In the genomic region with DNA sequence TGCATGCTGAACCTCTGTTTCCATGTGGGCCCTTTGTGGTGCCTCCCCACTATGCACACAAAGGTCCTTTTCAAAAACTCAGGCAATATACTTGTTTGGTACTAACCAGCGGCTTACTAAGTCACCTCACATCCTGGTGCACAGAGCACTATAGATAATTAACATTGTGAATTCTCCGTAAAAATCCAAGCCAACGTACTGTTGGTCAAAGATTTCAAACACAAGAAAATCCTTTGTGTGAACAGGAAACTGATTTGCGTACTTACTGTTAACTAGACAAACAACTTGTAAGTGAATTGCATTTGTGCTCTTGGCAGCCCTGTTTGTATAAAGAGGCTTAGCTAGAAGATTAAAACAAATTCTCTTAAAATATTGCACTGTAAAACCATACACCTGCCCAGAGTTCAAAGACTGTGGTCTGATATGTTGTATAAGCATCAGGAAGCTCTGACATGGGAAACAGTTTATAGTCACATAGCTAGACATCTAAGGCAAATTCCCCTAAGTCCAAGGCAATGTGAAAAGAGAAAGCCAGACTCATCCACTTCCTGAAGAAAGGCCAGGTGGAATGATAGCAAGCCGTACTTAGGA, we compare ENCODE assay signal across 9 cellular contexts.
DNase-seq lines count a peak whose midpoint lies in the region; ATAC-seq and TF ChIP-seq lines count a peak whose summit lies in the region.
"Had no signal": no experiment of that assay in that cellular context is flagged by ENCODE, and none has a peak within 500 bp of the region (broad histone marks: within the 10 kb centered on the region; RNA-seq: fewer than 3 reads in every experiment).

No MANE protein-coding gene starts in this region.

- 19 to 27% methylated on average over 5 of the region's 5 CpGs for WGBS in body of pancreas, 2 donors

- H3K36me3 ChIP-seq in body of pancreas (replicated peaks in 1 of 2; ENCODE audit: insufficient read depth in 1 of 2, low read depth in 2 of 2), result no peaks in the 10 kb centered on the region
- H3K36me3 ChIP-seq in naive thymus-derived CD4-positive, alpha-beta T cell (ENCODE audit: control insufficient read depth in 2 of 3, insufficient read depth in 3 of 3, low read length in 3 of 3), result no peaks in the 10 kb centered on the region

- no peaks in the 10 kb centered on the region for H3K27me3 Mint-ChIP-seq in neural crest cell (ENCODE audit: low read depth)
- H3K27me3 Mint-ChIP-seq in naive thymus-derived CD4-positive, alpha-beta T cell, result no peaks in the 10 kb centered on the region

- peaks cover 42% of the 10 kb centered on the region for H3K4me1 Mint-ChIP-seq in neural crest cell
- H3K4me1 Mint-ChIP-seq in naive thymus-derived CD4-positive, alpha-beta T cell, result peaks cover 8 to 43% (median 31%) of the 10 kb centered on the region in 7 donors

- H3K9me3 Mint-ChIP-seq in neural crest cell, result no peaks in the 10 kb centered on the region
- peaks cover 0 to 6% (median 0%) of the 10 kb centered on the region in 11 donors for H3K9me3 Mint-ChIP-seq in naive thymus-derived CD4-positive, alpha-beta T cell

- no peak for TF ChIP-seq POLR2A in body of pancreas (IDR thresholded peaks at IDR 0.05)

- H3K4me1 ChIP-seq in body of pancreas, result peaks cover 32% of the 10 kb centered on the region
- no peaks in the 10 kb centered on the region for H3K4me1 ChIP-seq in naive thymus-derived CD4-positive, alpha-beta T cell (ENCODE audit: control insufficient read depth in 2 of 2, insufficient read depth in 2 of 2, low read length in 2 of 2)

- ATAC-seq in body of pancreas, result peak; percentile 53
- no peak for ATAC-seq in naive thymus-derived CD4-positive, alpha-beta T cell

- H3K4me3 Mint-ChIP-seq in neural crest cell, result peak overlapping the region; percentile 6
- H3K4me3 Mint-ChIP-seq in naive thymus-derived CD4-positive, alpha-beta T cell, result no peak overlapping the region

- POLR2A ChIA-PET in naive thymus-derived CD4-positive, alpha-beta T cell (lab: Charles Lee), result no interaction called here

- peak overlapping the region; percentile 94 for H3K27ac Mint-ChIP-seq in neural crest cell (ENCODE audit: unreplicated experiment)
- H3K27ac Mint-ChIP-seq in naive thymus-derived CD4-positive, alpha-beta T cell, result peak overlapping the region in 2 of 9 donors; percentile 63 to 73

- H3K27ac ChIP-seq in body of pancreas, result peak overlapping the region in 3 of 4 donors; percentile 54 to 68 (median 66)
- H3K27ac ChIP-seq in naive thymus-derived CD4-positive, alpha-beta T cell (ENCODE audit: low read depth, low read length), result no peak overlapping the region

- H3K9me3 ChIP-seq in body of pancreas, result no peaks in the 10 kb centered on the region
- no peaks in the 10 kb centered on the region for H3K9me3 ChIP-seq in naive thymus-derived CD4-positive, alpha-beta T cell (ENCODE audit: control insufficient read depth in 2 of 3, low read length in 3 of 3)

- H3K36me3 Mint-ChIP-seq in neural crest cell (ENCODE audit: low read depth), result peaks cover 4% of the 10 kb centered on the region
- H3K36me3 Mint-ChIP-seq in naive thymus-derived CD4-positive, alpha-beta T cell, result peaks cover 3 to 30% (median 24%) of the 10 kb centered on the region in 5 donors

- DNase-seq in DMS153 treated with DMSO at 0.1 percent for 48 hours (lab: John Stamatoyannopoulos, UW; ENCODE audit: unreplicated experiment), result peak; percentile 14
- peak; percentile 83 for DNase-seq in NCI-H1048 (lab: John Stamatoyannopoulos, UW)
- no peak for DNase-seq in body of pancreas
- no peak for DNase-seq in neural crest cell (ENCODE audit: low read depth, low spot score)
- no peak for DNase-seq in activated CD4-positive, CD25-positive, alpha-beta regulatory T cell (lab: John Stamatoyannopoulos, UW)
- no peak for DNase-seq in stimulated activated naive CD4-positive, alpha-beta T cell treated with Interleukin-2 at 50 U/mL for 16 hours (lab: John Stamatoyannopoulos, UW)
- DNase-seq in naive thymus-derived CD4-positive, alpha-beta T cell, result no peak
- DNase-seq: stimulated activated CD4-positive, alpha-beta T cell treated with anti-CD3 and anti-CD28 coated beads, Interleukin-2, amount 100 ng/mL, for 48 hours; T-helper 9 cell had no signal

- no peaks in the 10 kb centered on the region for H3K27me3 ChIP-seq in body of pancreas
- no peaks in the 10 kb centered on the region for H3K27me3 ChIP-seq in naive thymus-derived CD4-positive, alpha-beta T cell (ENCODE audit: control insufficient read depth in 2 of 2, insufficient read depth in 2 of 2, low read length in 2 of 2)

- no peak overlapping the region for H3K4me3 ChIP-seq in body of pancreas
- H3K4me3 ChIP-seq in naive thymus-derived CD4-positive, alpha-beta T cell (ENCODE audit: low read length), result no peak overlapping the region

- TF ChIP-seq CTCF in body of pancreas (IDR thresholded peaks at IDR 0.05) (no peak), neural crest cell (conservative IDR thresholded peaks at IDR 0.05) (no peak)

- CTCF ChIA-PET in naive thymus-derived CD4-positive, alpha-beta T cell (lab: Charles Lee), result no interaction called here

- intact Hi-C loops in body of pancreas (cut with DNase I), result no loop called here
- intact Hi-C loops in naive thymus-derived CD4-positive, alpha-beta T cell (cut with micrococcal nuclease), result no loop called here

Comparison
In these comparisons a context has a peak if more than half of its experiments do, and no peak if none do; other contexts are left out.
1. DNase-seq: peak in DMS153 treated with DMSO at 0.1 percent for 48 hours (single experiment) and NCI-H1048 (single experiment); none in body of pancreas (0 of 4), neural crest cell (single experiment), activated CD4-positive, CD25-positive, alpha-beta regulatory T cell (0 of 4), stimulated activated naive CD4-positive, alpha-beta T cell treated with Interleukin-2 at 50 U/mL for 16 hours (single experiment) and naive thymus-derived CD4-positive, alpha-beta T cell (0 of 9).